Comparison of ENCODE assay signal across 21 cellular contexts in genomic region chr7:156523447-156524048, GRCh38.
DNase-seq lines count a peak whose midpoint lies in the region; ATAC-seq and TF ChIP-seq lines count a peak whose summit lies in the region.
"Had no signal": no experiment of that assay in that cellular context is flagged by ENCODE, and none has a peak within 500 bp of the region (broad histone marks: within the 10 kb centered on the region; RNA-seq: fewer than 3 reads in every experiment).

No MANE protein-coding gene starts in this region.

- H3K4me3 ChIP-seq in neuronal stem cell (ENCODE audit: low read length in 2 of 2) (no peak overlapping the region), vagina (no peak overlapping the region)
- H3K4me3 ChIP-seq: BLaER1, GM23248 had no signal

- H3K9me3 Mint-ChIP-seq in activated CD8-positive, alpha-beta memory T cell treated with anti-CD3 and anti-CD28 coated beads, Interleukin-2, amount 10 ng/mL, durations not matched to agents 7 days and 5 days (ENCODE audit: low read depth), result no peaks in the 10 kb centered on the region
- H3K9me3 Mint-ChIP-seq in endothelial cell (ENCODE audit: unreplicated experiment), result no peaks in the 10 kb centered on the region
- no peaks in the 10 kb centered on the region for H3K9me3 Mint-ChIP-seq in activated T-cell treated with anti-CD3 and anti-CD28 coated beads, Interleukin-2, amount 50 U/mL, for 72 hours
- H3K9me3 Mint-ChIP-seq: CD8-positive, alpha-beta T cell; H9 had no signal

- ATAC-seq in activated CD8-positive, alpha-beta memory T cell treated with anti-CD3 and anti-CD28 coated beads, Interleukin-2, amount 10 ng/mL, durations not matched to agents 7 days and 5 days, result no peak
- no peak for ATAC-seq in activated T-cell treated with anti-CD3 and anti-CD28 coated beads, Interleukin-2, amount 50 U/mL, for 72 hours (replicated peaks in 1 of 2)
- ATAC-seq: CD8-positive, alpha-beta T cell; HCT116 had no signal

- no peak overlapping the region for H2BK12ac ChIP-seq in neuronal stem cell (ENCODE audit: low read length)

- no peak overlapping the region for H4K8ac ChIP-seq in neuronal stem cell (ENCODE audit: low read depth, low read length)

- WGBS in neuronal stem cell (ENCODE audit: extremely low coverage in 2 of 2, insufficient read length in 2 of 2, insufficient replicate concordance in 1 of 2), 2 donors, result no CpG with 5 or more reads among the region's 24 CpGs

- H3K23ac ChIP-seq in neuronal stem cell (ENCODE audit: low read depth, low read length, poor library complexity), result peak overlapping the region; percentile 80

- H3K4me1 ChIP-seq in neuronal stem cell (ENCODE audit: control insufficient read depth in 2 of 2, insufficient read depth in 1 of 2, low read depth in 1 of 2, low read length in 2 of 2) (no peaks in the 10 kb centered on the region), vagina (no peaks in the 10 kb centered on the region)
- H3K4me1 ChIP-seq: BLaER1 had no signal

- intact Hi-C loops in vagina (cut with DNase I), result no loop called here

- no peaks in the 10 kb centered on the region for H3K27me3 Mint-ChIP-seq in activated CD8-positive, alpha-beta memory T cell treated with anti-CD3 and anti-CD28 coated beads, Interleukin-2, amount 10 ng/mL, durations not matched to agents 7 days and 5 days
- H3K27me3 Mint-ChIP-seq in endothelial cell (ENCODE audit: unreplicated experiment), result no peaks in the 10 kb centered on the region
- H3K27me3 Mint-ChIP-seq in activated T-cell treated with anti-CD3 and anti-CD28 coated beads, Interleukin-2, amount 50 U/mL, for 72 hours (ENCODE audit: low read depth), result peaks cover 9% of the 10 kb centered on the region

- no peak overlapping the region for H3K4me3 Mint-ChIP-seq in activated CD8-positive, alpha-beta memory T cell treated with anti-CD3 and anti-CD28 coated beads, Interleukin-2, amount 10 ng/mL, durations not matched to agents 7 days and 5 days
- H3K4me3 Mint-ChIP-seq in endothelial cell (ENCODE audit: unreplicated experiment), result no peak overlapping the region
- no peak overlapping the region for H3K4me3 Mint-ChIP-seq in activated T-cell treated with anti-CD3 and anti-CD28 coated beads, Interleukin-2, amount 50 U/mL, for 72 hours
- H3K4me3 Mint-ChIP-seq: B cell; CD4-positive, CD25-positive, alpha-beta regulatory T cell; CD8-positive, alpha-beta T cell; H9; HFFc6 had no signal

- CTCF ChIA-PET in activated CD8-positive, alpha-beta memory T cell treated with anti-CD3 and anti-CD28 coated beads, Interleukin-2, amount 10 ng/mL, durations not matched to agents 7 days and 5 days (lab: Charles Lee), result no interaction called here

- no peaks in the 10 kb centered on the region for H3K36me3 Mint-ChIP-seq in activated CD8-positive, alpha-beta memory T cell treated with anti-CD3 and anti-CD28 coated beads, Interleukin-2, amount 10 ng/mL, durations not matched to agents 7 days and 5 days
- H3K36me3 Mint-ChIP-seq in endothelial cell (ENCODE audit: low read depth, unreplicated experiment), result no peaks in the 10 kb centered on the region
- H3K36me3 Mint-ChIP-seq in activated T-cell treated with anti-CD3 and anti-CD28 coated beads, Interleukin-2, amount 50 U/mL, for 72 hours (ENCODE audit: insufficient read depth in 2 of 2), result no peaks in the 10 kb centered on the region
- H3K36me3 Mint-ChIP-seq: CD4-positive, CD25-positive, alpha-beta regulatory T cell; CD8-positive, alpha-beta T cell had no signal

- H2BK15ac ChIP-seq in neuronal stem cell (ENCODE audit: low read length), result no peak overlapping the region

- TF ChIP-seq CTCF in endothelial cell (IDR thresholded peaks at IDR 0.05; ENCODE audit: unreplicated experiment), result no peak
- no peak for TF ChIP-seq CTCF in vagina (IDR thresholded peaks at IDR 0.05)

- DNase-seq in activated CD8-positive, alpha-beta memory T cell treated with anti-CD3 and anti-CD28 coated beads, Interleukin-2, amount 10 ng/mL, durations not matched to agents 7 days and 5 days, result peak; percentile 14
- no peak for DNase-seq in activated CD8-positive, alpha-beta memory T cell treated with anti-CD3 and anti-CD28 coated beads, Interleukin-2, amount 50 U/mL, for 4 hours
- DNase-seq in endothelial cell (ENCODE audit: low spot score), result peak; percentile 29
- DNase-seq in neuronal stem cell (ENCODE audit: low spot score), result no peak
- DNase-seq in vagina (ENCODE audit: extremely low spot score in 2 of 2), result peak; percentile 34 to 67
- DNase-seq in activated T-cell treated with anti-CD3 and anti-CD28 coated beads, Interleukin-2, amount 50 U/mL, for 72 hours, result no peak
- no peak for DNase-seq in T1000 (lab: John Stamatoyannopoulos, UW)
- no peak for DNase-seq in cerebellum (ENCODE audit: low spot score)
- DNase-seq: Caco-2; CD4-positive, CD25-positive, alpha-beta regulatory T cell; CD8-positive, alpha-beta T cell; DMS153; DND-41; GM23248; H9; HFFc6 had no signal

- no peak overlapping the region for H3K4me2 ChIP-seq in neuronal stem cell (ENCODE audit: insufficient read depth, low read length, poor library complexity, severe bottlenecking)
- H3K4me2 ChIP-seq: BLaER1 had no signal

- no peaks in the 10 kb centered on the region for H3K27me3 ChIP-seq in neuronal stem cell (ENCODE audit: control insufficient read depth in 3 of 3, insufficient read depth in 3 of 3, low read depth in 1 of 3, low read length in 3 of 3)
- no peaks in the 10 kb centered on the region for H3K27me3 ChIP-seq in vagina
- H3K27me3 ChIP-seq: BLaER1 had no signal

- no peak overlapping the region for H3K4ac ChIP-seq in neuronal stem cell (ENCODE audit: low read length)

- no peak overlapping the region for H2BK120ac ChIP-seq in neuronal stem cell (ENCODE audit: low read depth, low read length)

- no peak overlapping the region for H2AK5ac ChIP-seq in neuronal stem cell (ENCODE audit: low read depth, low read length)

- no peak overlapping the region for H3K9ac ChIP-seq in neuronal stem cell (ENCODE audit: low read depth, low read length, poor library complexity)
- H3K9ac ChIP-seq: BLaER1, GM23248 had no signal

- no peak overlapping the region for H3K27ac ChIP-seq in neuronal stem cell (replicated peaks; ENCODE audit: low read length)
- no peak overlapping the region for H3K27ac ChIP-seq in vagina
- H3K27ac ChIP-seq: 22Rv1, BLaER1, C4-2B, GM23248 had no signal

- H3K4me1 Mint-ChIP-seq in activated CD8-positive, alpha-beta memory T cell treated with anti-CD3 and anti-CD28 coated beads, Interleukin-2, amount 10 ng/mL, durations not matched to agents 7 days and 5 days, result no peaks in the 10 kb centered on the region
- H3K4me1 Mint-ChIP-seq in endothelial cell (ENCODE audit: unreplicated experiment), result peaks cover 9% of the 10 kb centered on the region
- H3K4me1 Mint-ChIP-seq in activated T-cell treated with anti-CD3 and anti-CD28 coated beads, Interleukin-2, amount 50 U/mL, for 72 hours (ENCODE audit: low read depth), result no peaks in the 10 kb centered on the region
- H3K4me1 Mint-ChIP-seq: B cell; CD4-positive, CD25-positive, alpha-beta regulatory T cell; H9 had no signal

- no peaks in the 10 kb centered on the region for H3K9me3 ChIP-seq in neuronal stem cell (replicated peaks in 1 of 2; ENCODE audit: control insufficient read depth in 2 of 2, insufficient read depth in 1 of 2, low read depth in 1 of 2, low read length in 2 of 2)
- no peaks in the 10 kb centered on the region for H3K9me3 ChIP-seq in vagina
- H3K9me3 ChIP-seq: BLaER1, Caco-2 had no signal

- no peak overlapping the region for H4K91ac ChIP-seq in neuronal stem cell (ENCODE audit: low read depth, low read length, poor library complexity)

- H3K14ac ChIP-seq in neuronal stem cell (ENCODE audit: low read length), result no peak overlapping the region

- no peak overlapping the region for H2AFZ ChIP-seq in neuronal stem cell (ENCODE audit: low read length)
- H2AFZ ChIP-seq: GM23248 had no signal

- no peak overlapping the region for H3K18ac ChIP-seq in neuronal stem cell (ENCODE audit: low read length)

- no peaks in the 10 kb centered on the region for H3K36me3 ChIP-seq in neuronal stem cell (replicated peaks in 1 of 2; ENCODE audit: control insufficient read depth in 2 of 2, insufficient read depth in 2 of 2, low read length in 2 of 2)
- H3K36me3 ChIP-seq in vagina, result no peaks in the 10 kb centered on the region
- H3K36me3 ChIP-seq: BLaER1 had no signal

- H2BK5ac ChIP-seq in neuronal stem cell (ENCODE audit: low read length), result no peak overlapping the region

- H3K79me1 ChIP-seq in neuronal stem cell (ENCODE audit: low read depth, low read length), result no peaks in the 10 kb centered on the region

- no peak for TF ChIP-seq POLR2A in vagina (IDR thresholded peaks at IDR 0.05)

- no peak overlapping the region for H3K27ac Mint-ChIP-seq in activated CD8-positive, alpha-beta memory T cell treated with anti-CD3 and anti-CD28 coated beads, Interleukin-2, amount 10 ng/mL, durations not matched to agents 7 days and 5 days
- peak overlapping the region; percentile 14 for H3K27ac Mint-ChIP-seq in endothelial cell (ENCODE audit: unreplicated experiment)
- H3K27ac Mint-ChIP-seq in activated T-cell treated with anti-CD3 and anti-CD28 coated beads, Interleukin-2, amount 50 U/mL, for 72 hours, result no peak overlapping the region
- H3K27ac Mint-ChIP-seq: B cell; CD4-positive, CD25-positive, alpha-beta regulatory T cell; CD8-positive, alpha-beta T cell; H9; HFFc6 had no signal

Comparison
In these comparisons a context has a peak if more than half of its experiments do, and no peak if none do; other contexts are left out.
1. DNase-seq: peak in activated CD8-positive, alpha-beta memory T cell treated with anti-CD3 and anti-CD28 coated beads, Interleukin-2, amount 10 ng/mL, durations not matched to agents 7 days and 5 days (single experiment), endothelial cell (single experiment) and vagina (2 of 2); none in activated CD8-positive, alpha-beta memory T cell treated with anti-CD3 and anti-CD28 coated beads, Interleukin-2, amount 50 U/mL, for 4 hours (single experiment), neuronal stem cell (single experiment), activated T-cell treated with anti-CD3 and anti-CD28 coated beads, Interleukin-2, amount 50 U/mL, for 72 hours (0 of 2), T1000 (single experiment) and cerebellum (single experiment).